In the genomic region with DNA sequence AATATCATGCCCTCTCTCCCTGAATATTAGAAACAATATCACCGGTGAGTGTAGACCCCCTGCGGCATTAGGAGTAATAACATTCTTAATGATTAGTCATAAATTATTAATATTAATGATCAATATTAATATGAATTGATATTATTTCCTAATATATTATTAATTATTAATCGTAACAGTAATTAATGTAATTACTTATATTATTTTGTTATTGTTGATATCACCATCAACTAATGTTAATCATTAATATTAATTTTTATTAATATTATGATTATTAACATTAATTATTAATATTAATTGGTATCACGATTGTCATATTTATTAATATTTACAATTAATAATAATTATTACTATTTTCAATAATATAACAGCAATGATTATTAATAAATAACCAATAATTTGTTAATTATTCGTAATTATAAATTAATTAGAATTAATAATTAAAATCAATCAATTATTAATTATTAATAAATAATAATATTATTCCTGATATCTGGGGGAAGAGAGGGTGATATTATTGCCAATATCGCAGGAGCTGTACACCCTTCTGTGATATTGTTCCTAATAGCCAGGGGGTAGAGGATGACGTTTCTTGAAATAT, we compare ENCODE assay signal across 29 cellular contexts.
"Had no signal": no experiment of that assay in that cellular context is flagged by ENCODE, and none has a peak within 500 bp of the region (broad histone marks: within the 10 kb centered on the region; RNA-seq: fewer than 3 reads in every experiment).

No MANE protein-coding gene starts in this region.

- H3K4me1 ChIP-seq: esophagus muscularis mucosa, foreskin keratinocyte, heart right ventricle, lower lobe of right lung, psoas muscle, sigmoid colon, spleen, tibial nerve, upper lobe of right lung, uterus had no signal

- H3K27me3 ChIP-seq: esophagus muscularis mucosa, foreskin keratinocyte, sigmoid colon, spleen, tibial nerve, upper lobe of right lung, uterus had no signal

- H3K9me3 Mint-ChIP-seq: endodermal cell; nephron progenitor cell; stimulated activated memory B cell treated with anti-CD40 and anti-IgM and Interleukin-4, amounts not matched to agents 10 μg/mL and 1 μg/mL and 100 μg/mL, for 72 hours had no signal

- H3K27ac ChIP-seq: esophagus muscularis mucosa, foreskin keratinocyte, heart right ventricle, lower lobe of right lung, psoas muscle, sigmoid colon, spleen, thoracic aorta, tibial nerve, upper lobe of right lung, uterus had no signal

- H3K9me3 ChIP-seq: esophagus muscularis mucosa, heart right ventricle, lower lobe of right lung, psoas muscle, sigmoid colon, spleen, thoracic aorta, tibial nerve, upper lobe of right lung, uterus had no signal

- H3K27me3 Mint-ChIP-seq: dendritic cell treated with granulocyte-macrophage colony-stimulating factor and Interleukin-4, amounts not matched to agents 40 ng/mL and 50 ng/mL, for 4 days; naive thymus-derived CD8-positive, alpha-beta T cell; stimulated activated memory B cell treated with anti-CD40 and anti-IgM and Interleukin-4, amounts not matched to agents 10 μg/mL and 1 μg/mL and 100 μg/mL, for 72 hours had no signal

- H3K27ac Mint-ChIP-seq: dendritic cell treated with granulocyte-macrophage colony-stimulating factor and Interleukin-4, amounts not matched to agents 40 ng/mL and 50 ng/mL, for 4 days; endodermal cell; immature natural killer cell; naive thymus-derived CD8-positive, alpha-beta T cell; nephron progenitor cell; stimulated activated memory B cell treated with anti-CD40 and anti-IgM and Interleukin-4, amounts not matched to agents 10 μg/mL and 1 μg/mL and 100 μg/mL, for 72 hours had no signal

- H3K36me3 Mint-ChIP-seq: immature natural killer cell; naive thymus-derived CD8-positive, alpha-beta T cell; stimulated activated memory B cell treated with anti-CD40 and anti-IgM and Interleukin-4, amounts not matched to agents 10 μg/mL and 1 μg/mL and 100 μg/mL, for 72 hours had no signal

- H3K4me3 ChIP-seq: esophagus muscularis mucosa, heart right ventricle, lower lobe of right lung, psoas muscle, sigmoid colon, spleen, thoracic aorta, tibial nerve, upper lobe of right lung, uterus had no signal

- H3K36me3 ChIP-seq: esophagus muscularis mucosa, heart right ventricle, lower lobe of right lung, sigmoid colon, spleen, thoracic aorta, tibial nerve, upper lobe of right lung, uterus had no signal

- DNase-seq: effector CD8-positive, alpha-beta T cell; endodermal cell; foreskin keratinocyte; glutamatergic neuron; heart right ventricle; hippocampal formation; immature natural killer cell; islet precursor cell; left ventricle myocardium superior; lower lobe of right lung; naive thymus-derived CD8-positive, alpha-beta T cell; nephron progenitor cell; nucleus accumbens; posterior cingulate gyrus; psoas muscle; right cardiac atrium; sigmoid colon; spleen; stimulated activated CD4-positive, alpha-beta T cell treated with anti-CD3 and anti-CD28 coated beads, Interleukin-4, amount 100 ng/mL, for 4 hours; stimulated activated naive CD8-positive, alpha-beta T cell treated with anti-CD3 and anti-CD28 coated beads, Interleukin-15, Interleukin-2, amounts not matched to agents 100 U/mL and 50 U/mL, for 24 hours; substantia nigra; upper lobe of right lung; uterus had no signal

- FAIRE-seq: endothelial cell of umbilical vein had no signal

- H3K4me3 Mint-ChIP-seq: dendritic cell treated with granulocyte-macrophage colony-stimulating factor and Interleukin-4, amounts not matched to agents 40 ng/mL and 50 ng/mL, for 4 days; endodermal cell; immature natural killer cell; naive thymus-derived CD8-positive, alpha-beta T cell; nephron progenitor cell; stimulated activated memory B cell treated with anti-CD40 and anti-IgM and Interleukin-4, amounts not matched to agents 10 μg/mL and 1 μg/mL and 100 μg/mL, for 72 hours had no signal

- H3K4me1 Mint-ChIP-seq: endodermal cell; naive thymus-derived CD8-positive, alpha-beta T cell; nephron progenitor cell; stimulated activated memory B cell treated with anti-CD40 and anti-IgM and Interleukin-4, amounts not matched to agents 10 μg/mL and 1 μg/mL and 100 μg/mL, for 72 hours had no signal
